ENCODE assay signal across 17 cellular contexts in the genomic region with DNA sequence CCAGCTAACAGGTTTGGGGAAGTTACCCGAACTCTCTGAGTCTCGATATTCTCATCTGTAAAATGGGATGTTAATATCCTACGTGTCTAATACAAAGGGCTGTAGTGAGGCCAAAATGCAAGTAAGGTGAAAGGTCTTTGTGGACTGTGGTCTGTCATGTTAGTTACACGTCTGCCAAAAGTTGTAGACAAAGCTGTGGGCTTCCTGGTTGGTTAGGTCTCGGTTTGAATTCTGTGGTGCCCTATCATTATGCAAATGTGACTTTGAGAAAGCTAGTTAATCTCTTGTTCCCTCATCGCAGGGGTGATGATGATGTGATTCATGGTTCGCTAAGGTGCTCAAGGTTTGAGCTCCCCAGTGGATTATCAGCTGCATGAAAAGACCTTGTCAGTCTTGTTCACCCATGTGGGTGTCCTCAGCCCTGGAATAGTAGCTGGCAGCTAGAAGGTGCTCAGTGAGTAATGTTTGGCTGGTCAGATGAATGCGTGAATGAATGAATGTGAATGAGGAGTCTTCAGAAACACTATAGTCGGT.
"Had no signal": no experiment of that assay in that cellular context is flagged by ENCODE, and none has a peak within 500 bp of the region (broad histone marks: within the 10 kb centered on the region; RNA-seq: fewer than 3 reads in every experiment).

No MANE protein-coding gene starts in this region.

- H3K27me3 ChIP-seq: gastroesophageal sphincter, heart right ventricle, uterus had no signal

- FAIRE-seq: astrocyte had no signal

- H3K4me1 ChIP-seq: uterus had no signal

- H3K9me3 ChIP-seq: gastroesophageal sphincter, heart right ventricle, lower lobe of right lung, uterus had no signal

- H3K36me3 ChIP-seq: uterus had no signal

- H3K27ac ChIP-seq: lower lobe of right lung had no signal

- H3K27ac Mint-ChIP-seq: activated naive CD4-positive, alpha-beta T cell treated with anti-CD3 and anti-CD28 coated beads, Interleukin-2, amount 10 ng/mL, durations not matched to agents 7 days and 5 days; mesothelial cell of epicardium had no signal

- H3K4me3 ChIP-seq: gastroesophageal sphincter, heart right ventricle, lower lobe of right lung, uterus had no signal

- H3K27me3 Mint-ChIP-seq: activated naive CD4-positive, alpha-beta T cell treated with anti-CD3 and anti-CD28 coated beads, Interleukin-2, amount 10 ng/mL, durations not matched to agents 7 days and 5 days; effector memory CD8-positive, alpha-beta T cell had no signal

- ATAC-seq: activated CD4-positive, CD25-positive, alpha-beta regulatory T cell treated with anti-CD3 and anti-CD28 coated beads, Interleukin-2, amount 50 U/mL, for 24 hours; effector memory CD8-positive, alpha-beta T cell; gastroesophageal sphincter; heart right ventricle; left cardiac atrium; lower lobe of right lung; sciatic nerve had no signal

- DNase-seq: activated CD4-positive, alpha-beta T cell treated with anti-CD3 and anti-CD28 coated beads, Interleukin-2, amount 50 U/mL, for 1 hour; activated naive CD4-positive, alpha-beta T cell treated with anti-CD3 and anti-CD28 coated beads, Interleukin-2, amount 10 ng/mL, durations not matched to agents 7 days and 5 days; activated T-cell treated with anti-CD3 and anti-CD28 coated beads for 4 hours; dermis blood vessel endothelial cell; effector memory CD8-positive, alpha-beta T cell; heart right ventricle; left cardiac atrium; lower lobe of right lung; stimulated activated CD4-positive, alpha-beta T cell treated with anti-CD3 and anti-CD28 coated beads, Interleukin-1b, Interleukin-23, amount 100 ng/mL, for 48 hours; SW 1271; T-helper 9 cell; uterus had no signal

- H3K9me3 Mint-ChIP-seq: activated naive CD4-positive, alpha-beta T cell treated with anti-CD3 and anti-CD28 coated beads, Interleukin-2, amount 10 ng/mL, durations not matched to agents 7 days and 5 days; effector memory CD8-positive, alpha-beta T cell; mesothelial cell of epicardium had no signal

- H3K4me3 Mint-ChIP-seq: activated naive CD4-positive, alpha-beta T cell treated with anti-CD3 and anti-CD28 coated beads, Interleukin-2, amount 10 ng/mL, durations not matched to agents 7 days and 5 days; effector memory CD8-positive, alpha-beta T cell; mesothelial cell of epicardium had no signal
